In genomic region chr2:215460682-215461081, GRCh38 we compare ENCODE assay signal across 1 cellular context.
TF ChIP-seq lines count a peak whose summit lies in the region.

No MANE protein-coding gene starts in this region.

TF ChIP-seq in HepG2, 621 proteins besides CTCF, POLR2A, EP300 and RAD21 (continued from another document and continues in another):
- TF ChIP-seq SNAPC4 (CRISPR knock-in tag; IDR thresholded peaks at IDR 0.05), result no peak
- TF ChIP-seq HOXA9 (CRISPR knock-in tag; IDR thresholded peaks at IDR 0.05; ENCODE audit: borderline replicate concordance), result no peak
- no peak for TF ChIP-seq ZNF878 (CRISPR knock-in tag; IDR thresholded peaks at IDR 0.05)
- TF ChIP-seq BATF2 (CRISPR knock-in tag; IDR thresholded peaks at IDR 0.05), result no peak
- TF ChIP-seq RBM22 (optimal IDR thresholded peaks at IDR 0.05; ENCODE audit: low read length), result no peak
- TF ChIP-seq SP4 (CRISPR knock-in tag; IDR thresholded peaks at IDR 0.05), result no peak
- no peak for TF ChIP-seq NR2F2 (IDR thresholded peaks at IDR 0.05; ENCODE audit: borderline replicate concordance, low read depth)
- no peak for TF ChIP-seq PAX8 (CRISPR knock-in tag; IDR thresholded peaks at IDR 0.05; ENCODE audit: borderline replicate concordance)
- TF ChIP-seq STAG1 (CRISPR knock-in tag; IDR thresholded peaks at IDR 0.05), result no peak
- TF ChIP-seq ZUFSP (CRISPR knock-in tag; IDR thresholded peaks at IDR 0.05; ENCODE audit: borderline replicate concordance), result no peak
- TF ChIP-seq ZFAT (CRISPR knock-in tag; conservative IDR thresholded peaks at IDR 0.05), result no peak
- TF ChIP-seq MEIS2 (CRISPR knock-in tag; IDR thresholded peaks at IDR 0.05), result no peak
- no peak for TF ChIP-seq ZFP82 (CRISPR knock-in tag; IDR thresholded peaks at IDR 0.05; ENCODE audit: borderline replicate concordance)
- TF ChIP-seq PRMT3 (CRISPR knock-in tag; IDR thresholded peaks at IDR 0.05; ENCODE audit: borderline replicate concordance, low read depth), result no peak
- TF ChIP-seq ZNF883 (CRISPR knock-in tag; IDR thresholded peaks at IDR 0.05; ENCODE audit: not compliant biosample characterization), result no peak
- TF ChIP-seq TEAD2 (CRISPR knock-in tag; IDR thresholded peaks at IDR 0.05), result no peak
- TF ChIP-seq ZNF577 (CRISPR knock-in tag; IDR thresholded peaks at IDR 0.05; ENCODE audit: borderline replicate concordance, low read depth), result no peak
- TF ChIP-seq ZNF704 (CRISPR knock-in tag; IDR thresholded peaks at IDR 0.05; ENCODE audit: borderline replicate concordance), result no peak
- peak; percentile 58 for TF ChIP-seq GATAD2A (CRISPR knock-in tag; IDR thresholded peaks at IDR 0.05)
- TF ChIP-seq ZNF775 (CRISPR knock-in tag; IDR thresholded peaks at IDR 0.05; ENCODE audit: borderline replicate concordance), result no peak
- TF ChIP-seq ETV5 (CRISPR knock-in tag; IDR thresholded peaks at IDR 0.05; ENCODE audit: borderline replicate concordance), result no peak
- peak; percentile 29; the same call in 1 of the 2 replicates for TF ChIP-seq SIX4 (CRISPR knock-in tag; IDR thresholded peaks at IDR 0.05)
- TF ChIP-seq MIXL1 (CRISPR knock-in tag; IDR thresholded peaks at IDR 0.05), result no peak
- no peak for TF ChIP-seq BCLAF1 (IDR thresholded peaks at IDR 0.05)
- no peak for TF ChIP-seq BRD4 (CRISPR knock-in tag; IDR thresholded peaks at IDR 0.05)
- no peak for TF ChIP-seq CEBPB (IDR thresholded peaks at IDR 0.05; ENCODE audit: borderline replicate concordance, low read depth, low read length)
- TF ChIP-seq MLX (CRISPR knock-in tag; IDR thresholded peaks at IDR 0.05), result no peak
- TF ChIP-seq POGZ (CRISPR knock-in tag; IDR thresholded peaks at IDR 0.05), result no peak
- no peak for TF ChIP-seq DNMT3B (CRISPR knock-in tag; conservative IDR thresholded peaks at IDR 0.05)
- no peak for TF ChIP-seq MZF1 (CRISPR knock-in tag; IDR thresholded peaks at IDR 0.05; ENCODE audit: borderline replicate concordance)
- no peak for TF ChIP-seq ZBTB39 (CRISPR knock-in tag; IDR thresholded peaks at IDR 0.05)
- no peak for TF ChIP-seq ZNF550 (CRISPR knock-in tag; IDR thresholded peaks at IDR 0.05; ENCODE audit: borderline replicate concordance)
- no peak for TF ChIP-seq SMARCE1 (IDR thresholded peaks at IDR 0.05; ENCODE audit: borderline replicate concordance)
- TF ChIP-seq ZNF740 (CRISPR knock-in tag; IDR thresholded peaks at IDR 0.05), result no peak
- TF ChIP-seq ZNF703 (CRISPR knock-in tag; IDR thresholded peaks at IDR 0.05; ENCODE audit: borderline replicate concordance), result no peak
- TF ChIP-seq THAP7 (CRISPR knock-in tag; IDR thresholded peaks at IDR 0.05), result no peak
- TF ChIP-seq MXI1 (IDR thresholded peaks at IDR 0.05; ENCODE audit: borderline replicate concordance, low read depth, low read length), result no peak
- no peak for TF ChIP-seq HOXA7 (CRISPR knock-in tag; IDR thresholded peaks at IDR 0.05)
- no peak for TF ChIP-seq ZNF274 (CRISPR knock-in tag; IDR thresholded peaks at IDR 0.05)
- TF ChIP-seq HNF4A (CRISPR knock-in tag; IDR thresholded peaks at IDR 0.05), result peak; percentile 49; the same call in 1 of the 2 replicates
- TF ChIP-seq IKZF1 (IDR thresholded peaks at IDR 0.05), result no peak
- no peak for TF ChIP-seq PBX2 (CRISPR knock-in tag; IDR thresholded peaks at IDR 0.05)
- TF ChIP-seq ZNF644 (CRISPR knock-in tag; IDR thresholded peaks at IDR 0.05; ENCODE audit: low read depth), result no peak
- no peak for TF ChIP-seq SOX13 (IDR thresholded peaks at IDR 0.05)
- TF ChIP-seq SOX13 (CRISPR knock-in tag; conservative IDR thresholded peaks at IDR 0.05 in 1 of 2, IDR thresholded peaks at IDR 0.05 in 1 of 2), result peak in 1 of 2 experiments; percentile 68; a peak in 2 of 4 replicates
- no peak for TF ChIP-seq ZEB1 (IDR thresholded peaks at IDR 0.05; ENCODE audit: insufficient replicate concordance, low read depth)
- no peak for TF ChIP-seq HBP1 (CRISPR knock-in tag; IDR thresholded peaks at IDR 0.05; ENCODE audit: low read depth)
- peak; percentile 28; the same call in 1 of the 2 replicates for TF ChIP-seq FOXA3 (CRISPR knock-in tag; IDR thresholded peaks at IDR 0.05)
- TF ChIP-seq ZNF607 (CRISPR knock-in tag; IDR thresholded peaks at IDR 0.05; ENCODE audit: borderline replicate concordance), result no peak
- TF ChIP-seq NRL (CRISPR knock-in tag; IDR thresholded peaks at IDR 0.05; ENCODE audit: borderline replicate concordance), result no peak
- no peak for TF ChIP-seq ZNF496 (CRISPR knock-in tag; IDR thresholded peaks at IDR 0.05; ENCODE audit: insufficient replicate concordance)
- TF ChIP-seq ZNF331 (CRISPR knock-in tag; IDR thresholded peaks at IDR 0.05), result 0 out of 2 replicates have a peak, but pooled peaks have one; percentile 38
